Comparison of ENCODE assay signal across 10 cellular contexts in genomic region chr1:229344139-229344538, GRCh38. TPM values are rescaled to one million over a fixed set of nuclear protein-coding genes. Genes with fewer than 3 reads are reported as not detected.
DNase-seq lines count a peak whose midpoint lies in the region; ATAC-seq and TF ChIP-seq lines count a peak whose summit lies in the region.
"Had no signal": no experiment of that assay in that cellular context is flagged by ENCODE, and none has a peak within 500 bp of the region (broad histone marks: within the 10 kb centered on the region; RNA-seq: fewer than 3 reads in every experiment).

No MANE protein-coding gene starts in this region.

- peak overlapping the region; percentile 82 for H3K4me3 ChIP-seq in HL-60 (replicated peaks; ENCODE audit: insufficient read depth, low read length)

- peaks cover 30% of the 10 kb centered on the region for H3K4me1 Mint-ChIP-seq in activated T-helper 2 cell treated with anti-CD3 and anti-CD28 coated beads, Interferon-gamma antibody, Interleukin-2, Interleukin-4, amounts not matched to agents 10 μg/mL and 5 μg/mL and 100 μg/mL, durations not matched to agents 14 hours and 24 hours and 36 hours (ENCODE audit: low read depth)
- peaks cover 29% of the 10 kb centered on the region for H3K4me1 Mint-ChIP-seq in nephron progenitor cell

- peaks cover 16% of the 10 kb centered on the region for H3K36me3 Mint-ChIP-seq in activated T-helper 2 cell treated with anti-CD3 and anti-CD28 coated beads, Interferon-gamma antibody, Interleukin-2, Interleukin-4, amounts not matched to agents 10 μg/mL and 5 μg/mL and 100 μg/mL, durations not matched to agents 14 hours and 24 hours and 36 hours (ENCODE audit: low read depth)
- peaks cover 7% of the 10 kb centered on the region for H3K36me3 Mint-ChIP-seq in nephron progenitor cell (ENCODE audit: low read depth)
- H3K36me3 Mint-ChIP-seq: stimulated activated memory B cell treated with anti-CD40 and anti-IgM and Interleukin-4, amounts not matched to agents 10 μg/mL and 1 μg/mL and 100 μg/mL, for 72 hours had no signal

- intact Hi-C loops in activated T-helper 2 cell treated with anti-CD3 and anti-CD28 coated beads, Interferon-gamma antibody, Interleukin-2, Interleukin-4, amounts not matched to agents 10 μg/mL and 5 μg/mL and 100 μg/mL, durations not matched to agents 14 hours and 24 hours and 36 hours (cut with micrococcal nuclease), result loop anchor here (5.0 kb wide), 1 partner anchor 163 kb away; the partner anchor contains the start of gene NUP133

- DNase-seq in NCI-H748 (lab: John Stamatoyannopoulos, UW; ENCODE audit: unreplicated experiment), result peak; percentile 34
- DNase-seq in NCI-H748 treated with DMSO at 0.1 percent for 48 hours (lab: John Stamatoyannopoulos, UW), result no peak
- DNase-seq in HL-60 (ENCODE audit: low read depth in 1 of 2, low spot score in 1 of 2), result no peak
- no peak for DNase-seq in activated T-helper 2 cell treated with anti-CD3 and anti-CD28 coated beads, Interferon-gamma antibody, Interleukin-2, Interleukin-4, amounts not matched to agents 10 μg/mL and 5 μg/mL and 100 μg/mL, durations not matched to agents 14 hours and 24 hours and 36 hours (ENCODE audit: low spot score)
- DNase-seq in nephron progenitor cell, result no peak
- no peak for DNase-seq in SKM-1 (lab: John Stamatoyannopoulos, UW; ENCODE audit: unreplicated experiment)
- no peak for DNase-seq in SIG-M5 (lab: John Stamatoyannopoulos, UW)
- DNase-seq: NCI-H1048 had no signal

- H3K27ac ChIP-seq in HL-60 (replicated peaks), result no peak overlapping the region; the same call in 1 of the 2 replicates

- no peak overlapping the region for H3K27ac Mint-ChIP-seq in activated T-helper 2 cell treated with anti-CD3 and anti-CD28 coated beads, Interferon-gamma antibody, Interleukin-2, Interleukin-4, amounts not matched to agents 10 μg/mL and 5 μg/mL and 100 μg/mL, durations not matched to agents 14 hours and 24 hours and 36 hours
- H3K27ac Mint-ChIP-seq in nephron progenitor cell, result no peak overlapping the region

- no peaks in the 10 kb centered on the region for H3K9me3 Mint-ChIP-seq in activated T-helper 2 cell treated with anti-CD3 and anti-CD28 coated beads, Interferon-gamma antibody, Interleukin-2, Interleukin-4, amounts not matched to agents 10 μg/mL and 5 μg/mL and 100 μg/mL, durations not matched to agents 14 hours and 24 hours and 36 hours
- H3K9me3 Mint-ChIP-seq in nephron progenitor cell, result peaks cover 4% of the 10 kb centered on the region

- TF ChIP-seq CTCF in HL-60 (IDR thresholded peaks at IDR 0.05; ENCODE audit: insufficient read depth, low read length), result no peak
- no peak for TF ChIP-seq CTCF in nephron progenitor cell (IDR thresholded peaks at IDR 0.05)

- no peak for ATAC-seq in GM18502 (IDR thresholded peaks at IDR 0.05; ENCODE audit: poor library complexity, unreplicated experiment)
- ATAC-seq: stimulated activated memory B cell treated with anti-CD40 and anti-IgM and Interleukin-4, amounts not matched to agents 10 μg/mL and 1 μg/mL and 100 μg/mL, for 72 hours had no signal

- no peaks in the 10 kb centered on the region for H3K27me3 ChIP-seq in HL-60 (ENCODE audit: insufficient read depth, poor library complexity, severe bottlenecking)

- H3K4me3 Mint-ChIP-seq in activated T-helper 2 cell treated with anti-CD3 and anti-CD28 coated beads, Interferon-gamma antibody, Interleukin-2, Interleukin-4, amounts not matched to agents 10 μg/mL and 5 μg/mL and 100 μg/mL, durations not matched to agents 14 hours and 24 hours and 36 hours (ENCODE audit: low read depth), result peak overlapping the region; percentile 28
- peak overlapping the region; percentile 88 for H3K4me3 Mint-ChIP-seq in nephron progenitor cell

- H3K27me3 Mint-ChIP-seq in activated T-helper 2 cell treated with anti-CD3 and anti-CD28 coated beads, Interferon-gamma antibody, Interleukin-2, Interleukin-4, amounts not matched to agents 10 μg/mL and 5 μg/mL and 100 μg/mL, durations not matched to agents 14 hours and 24 hours and 36 hours (ENCODE audit: low read depth), result peaks cover 26% of the 10 kb centered on the region
- H3K27me3 Mint-ChIP-seq in nephron progenitor cell (ENCODE audit: low read depth, poor library complexity), result peaks cover 55% of the 10 kb centered on the region

RNA-seq across cellular contexts. Expression of gene CCSAP, which starts 1.3 kb away (rescaled TPM):
- 12.3 and 13.1 TPM in 2 replicates for total RNA-seq in activated T-helper 2 cell treated with anti-CD3 and anti-CD28 coated beads, Interferon-gamma antibody, Interleukin-2, Interleukin-4, amounts not matched to agents 10 μg/mL and 5 μg/mL and 100 μg/mL, durations not matched to agents 14 hours and 24 hours and 36 hours
